ENCODE assay signal across 1 cellular context in the genomic region with DNA sequence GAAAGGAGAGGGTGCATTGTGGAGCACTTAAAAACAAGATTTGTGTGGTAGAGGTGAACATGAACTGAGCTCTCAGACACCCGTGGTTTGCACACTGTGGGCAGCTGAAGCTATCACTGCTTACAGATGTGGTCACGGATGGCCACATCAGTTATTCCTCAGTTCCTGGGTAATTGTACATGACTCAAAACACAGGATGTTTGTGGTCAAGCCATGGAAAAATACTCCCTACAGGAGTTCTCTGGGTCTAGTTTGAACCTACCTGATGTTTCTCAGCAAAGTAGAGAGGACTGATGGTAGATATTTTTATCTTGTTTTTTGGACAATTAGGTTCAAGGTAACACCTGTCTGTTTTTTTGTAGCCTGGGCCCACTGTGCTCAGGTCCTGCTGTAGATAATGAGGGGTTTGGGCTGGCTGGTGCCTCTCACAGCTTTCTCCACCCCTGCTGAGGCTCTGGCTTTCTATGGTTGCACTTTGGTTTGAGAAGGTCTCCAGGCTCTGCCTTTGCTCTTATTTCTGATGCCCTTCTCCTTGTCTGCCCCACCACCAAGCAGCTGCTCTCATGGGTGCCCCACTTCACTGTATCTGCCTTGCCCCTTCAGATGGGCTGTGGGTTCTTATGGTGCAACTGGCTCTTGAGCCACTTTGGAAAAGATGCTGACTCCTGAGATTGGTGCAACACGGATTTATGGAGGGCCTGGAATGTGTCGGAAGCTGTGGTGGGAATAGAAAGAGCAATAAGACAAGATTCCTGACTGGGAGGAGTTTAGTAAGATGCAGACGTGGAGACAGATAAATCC.
TF ChIP-seq lines count a peak whose summit lies in the region.

No MANE protein-coding gene starts in this region.

TF ChIP-seq in SK-N-SH, 30 proteins besides CTCF, POLR2A, EP300 and RAD21 (continued from another document):
- TF ChIP-seq, protein P1, sequence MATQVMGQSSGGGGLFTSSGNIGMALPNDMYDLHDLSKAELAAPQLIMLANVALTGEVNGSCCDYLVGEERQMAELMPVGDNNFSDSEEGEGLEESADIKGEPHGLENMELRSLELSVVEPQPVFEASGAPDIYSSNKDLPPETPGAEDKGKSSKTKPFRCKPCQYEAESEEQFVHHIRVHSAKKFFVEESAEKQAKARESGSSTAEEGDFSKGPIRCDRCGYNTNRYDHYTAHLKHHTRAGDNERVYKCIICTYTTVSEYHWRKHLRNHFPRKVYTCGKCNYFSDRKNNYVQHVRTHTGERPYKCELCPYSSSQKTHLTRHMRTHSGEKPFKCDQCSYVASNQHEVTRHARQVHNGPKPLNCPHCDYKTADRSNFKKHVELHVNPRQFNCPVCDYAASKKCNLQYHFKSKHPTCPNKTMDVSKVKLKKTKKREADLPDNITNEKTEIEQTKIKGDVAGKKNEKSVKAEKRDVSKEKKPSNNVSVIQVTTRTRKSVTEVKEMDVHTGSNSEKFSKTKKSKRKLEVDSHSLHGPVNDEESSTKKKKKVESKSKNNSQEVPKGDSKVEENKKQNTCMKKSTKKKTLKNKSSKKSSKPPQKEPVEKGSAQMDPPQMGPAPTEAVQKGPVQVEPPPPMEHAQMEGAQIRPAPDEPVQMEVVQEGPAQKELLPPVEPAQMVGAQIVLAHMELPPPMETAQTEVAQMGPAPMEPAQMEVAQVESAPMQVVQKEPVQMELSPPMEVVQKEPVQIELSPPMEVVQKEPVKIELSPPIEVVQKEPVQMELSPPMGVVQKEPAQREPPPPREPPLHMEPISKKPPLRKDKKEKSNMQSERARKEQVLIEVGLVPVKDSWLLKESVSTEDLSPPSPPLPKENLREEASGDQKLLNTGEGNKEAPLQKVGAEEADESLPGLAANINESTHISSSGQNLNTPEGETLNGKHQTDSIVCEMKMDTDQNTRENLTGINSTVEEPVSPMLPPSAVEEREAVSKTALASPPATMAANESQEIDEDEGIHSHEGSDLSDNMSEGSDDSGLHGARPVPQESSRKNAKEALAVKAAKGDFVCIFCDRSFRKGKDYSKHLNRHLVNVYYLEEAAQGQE (IDR thresholded peaks at IDR 0.05; ENCODE audit: low read depth, low read length) = no peak
- no peak for TF ChIP-seq SIN3A (IDR thresholded peaks at IDR 0.05; ENCODE audit: borderline replicate concordance, low read depth, low read length)
- TF ChIP-seq RXRA (IDR thresholded peaks at IDR 0.05; ENCODE audit: borderline replicate concordance, low read depth) = no peak
- 0 out of 2 replicates have a peak, but pooled peaks have one; percentile 29 for TF ChIP-seq NFIC (IDR thresholded peaks at IDR 0.05; ENCODE audit: borderline replicate concordance)
- no peak for TF ChIP-seq GABPA (IDR thresholded peaks at IDR 0.05; ENCODE audit: low read depth)
- TF ChIP-seq, protein P2, sequence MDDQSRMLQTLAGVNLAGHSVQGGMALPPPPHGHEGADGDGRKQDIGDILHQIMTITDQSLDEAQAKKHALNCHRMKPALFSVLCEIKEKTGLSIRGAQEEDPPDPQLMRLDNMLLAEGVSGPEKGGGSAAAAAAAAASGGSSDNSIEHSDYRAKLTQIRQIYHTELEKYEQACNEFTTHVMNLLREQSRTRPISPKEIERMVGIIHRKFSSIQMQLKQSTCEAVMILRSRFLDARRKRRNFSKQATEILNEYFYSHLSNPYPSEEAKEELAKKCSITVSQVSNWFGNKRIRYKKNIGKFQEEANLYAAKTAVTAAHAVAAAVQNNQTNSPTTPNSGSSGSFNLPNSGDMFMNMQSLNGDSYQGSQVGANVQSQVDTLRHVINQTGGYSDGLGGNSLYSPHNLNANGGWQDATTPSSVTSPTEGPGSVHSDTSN (IDR thresholded peaks at IDR 0.05) = peak; percentile 77
- no peak for TF ChIP-seq FOXJ3 (CRISPR knock-in tag; IDR thresholded peaks at IDR 0.05)
- no peak for TF ChIP-seq YY1 (IDR thresholded peaks at IDR 0.05; ENCODE audit: low read depth)
- TF ChIP-seq FOSL2 (IDR thresholded peaks at IDR 0.05; ENCODE audit: borderline replicate concordance, low read depth) = no peak; the same call in 1 of the 2 replicates
